10 cellular contexts compared by ENCODE assay signal in genomic region chr2:60872510-60872928, GRCh38. TPM values are rescaled to one million over a fixed set of nuclear protein-coding genes. Genes with fewer than 3 reads are reported as not detected.
DNase-seq lines count a peak whose midpoint lies in the region; ATAC-seq, FAIRE-seq and TF ChIP-seq lines count a peak whose summit lies in the region.
"Had no signal": no experiment of that assay in that cellular context is flagged by ENCODE, and none has a peak within 500 bp of the region (broad histone marks: within the 10 kb centered on the region; RNA-seq: fewer than 3 reads in every experiment).

No MANE protein-coding gene starts in this region.

- no peak overlapping the region for H3K9ac ChIP-seq in kidney (ENCODE audit: low read length in 2 of 2)
- H3K9ac ChIP-seq: SK-N-SH had no signal

- no peak for TF ChIP-seq POLR2A in testis (IDR thresholded peaks at IDR 0.05)

- ATAC-seq in GM19452 (IDR thresholded peaks at IDR 0.05; ENCODE audit: unreplicated experiment) (peak; percentile 43), HG03064 (IDR thresholded peaks at IDR 0.05; ENCODE audit: low read depth, unreplicated experiment) (peak; percentile 37), HG03521 (IDR thresholded peaks at IDR 0.05; ENCODE audit: unreplicated experiment) (no peak)
- peak; percentile 92 for ATAC-seq in activated CD8-positive, alpha-beta T cell treated with anti-CD3 and anti-CD28 coated beads for 36 hours

- H3K27ac Mint-ChIP-seq in activated CD8-positive, alpha-beta T cell treated with anti-CD3 and anti-CD28 coated beads for 36 hours = peak overlapping the region; percentile 78

- FAIRE-seq in kidney (lab: Jason Lieb, UNC) = no peak
- FAIRE-seq: small intestine had no signal

- peak; percentile 36 for DNase-seq in GM13976 (ENCODE audit: low spot score)
- no peak for DNase-seq in activated CD8-positive, alpha-beta T cell treated with anti-CD3 and anti-CD28 coated beads for 36 hours
- DNase-seq in testis = no peak
- DNase-seq in NCI-H2196 treated with DMSO at 0.1 percent for 48 hours (lab: John Stamatoyannopoulos, UW; ENCODE audit: unreplicated experiment) = no peak
- DNase-seq in kidney = no peak
- DNase-seq: SK-N-SH, small intestine had no signal

- 76 to 78% methylated on average over 3 of the region's 3 CpGs for WGBS in testis, 2 donors

- no peaks in the 10 kb centered on the region for H3K4me1 ChIP-seq in testis
- H3K4me1 ChIP-seq in kidney (ENCODE audit: control insufficient read depth in 1 of 2, insufficient read depth in 1 of 2, low read depth in 1 of 2, low read length in 2 of 2) = no peaks in the 10 kb centered on the region

- in situ Hi-C loops in GM13976 (cut with MboI; ENCODE audit: low sequenced_read_pairs, unreplicated experiment) = no loop called here

- intact Hi-C loops in activated CD8-positive, alpha-beta T cell treated with anti-CD3 and anti-CD28 coated beads for 36 hours (cut with micrococcal nuclease) = loop anchor here (5.0 kb wide), 1 partner anchor 40 kb away; no protein-coding TSS in a partner anchor
- intact Hi-C loops in testis (cut with DNase I; ENCODE audit: low total_unique reads) = no loop called here
- intact Hi-C loops in kidney (cut with DNase I) = no loop called here

- H3K4me3 ChIP-seq in testis (no peak overlapping the region), kidney (ENCODE audit: low read length in 2 of 2) (no peak overlapping the region)

- H3K36me3 Mint-ChIP-seq in activated CD8-positive, alpha-beta T cell treated with anti-CD3 and anti-CD28 coated beads for 36 hours (ENCODE audit: low read depth) = peaks cover 16% of the 10 kb centered on the region

- H3K36me3 ChIP-seq in testis (ENCODE audit: low read depth, missing control alignments) = no peaks in the 10 kb centered on the region
- no peaks in the 10 kb centered on the region for H3K36me3 ChIP-seq in kidney (ENCODE audit: control insufficient read depth in 1 of 2, insufficient read depth in 2 of 2, low read length in 2 of 2)

- no peaks in the 10 kb centered on the region for H3K27me3 ChIP-seq in testis

- no peaks in the 10 kb centered on the region for H3K9me3 ChIP-seq in testis
- H3K9me3 ChIP-seq in kidney (ENCODE audit: control insufficient read depth in 1 of 2, low read length in 2 of 2) = no peaks in the 10 kb centered on the region
- H3K9me3 ChIP-seq: SK-N-SH had no signal

- peaks cover 14% of the 10 kb centered on the region for H3K9me3 Mint-ChIP-seq in activated CD8-positive, alpha-beta T cell treated with anti-CD3 and anti-CD28 coated beads for 36 hours

- CTCF ChIA-PET in activated CD8-positive, alpha-beta T cell treated with anti-CD3 and anti-CD28 coated beads for 36 hours (lab: Charles Lee) = interaction anchor here (0.7 kb wide), 1 partner anchor 117 kb away, joined by 3 read pairs; no protein-coding TSS in a partner anchor

- peaks cover 36% of the 10 kb centered on the region for H3K4me1 Mint-ChIP-seq in activated CD8-positive, alpha-beta T cell treated with anti-CD3 and anti-CD28 coated beads for 36 hours (ENCODE audit: low read depth)

- H3K27me3 Mint-ChIP-seq in activated CD8-positive, alpha-beta T cell treated with anti-CD3 and anti-CD28 coated beads for 36 hours = no peaks in the 10 kb centered on the region

- no peak overlapping the region for H3K27ac ChIP-seq in testis
- H3K27ac ChIP-seq in kidney (ENCODE audit: low read depth in 2 of 2, low read length in 2 of 2) = no peak overlapping the region

- H3K4me3 Mint-ChIP-seq in activated CD8-positive, alpha-beta T cell treated with anti-CD3 and anti-CD28 coated beads for 36 hours = no peak overlapping the region

- no peak for TF ChIP-seq CTCF in GM13976 (IDR thresholded peaks at IDR 0.05; ENCODE audit: borderline replicate concordance, control extremely low read depth, extremely low read depth, insufficient read depth, missing control alignments)
- TF ChIP-seq CTCF in activated CD8-positive, alpha-beta T cell treated with anti-CD3 and anti-CD28 coated beads for 36 hours (IDR thresholded peaks at IDR 0.05) = no peak
- no peak for TF ChIP-seq CTCF in testis (IDR thresholded peaks at IDR 0.05)
- TF ChIP-seq CTCF in kidney (IDR thresholded peaks at IDR 0.05; ENCODE audit: borderline replicate concordance, extremely low read depth, insufficient read depth) = no peak

- POLR2A ChIA-PET in activated CD8-positive, alpha-beta T cell treated with anti-CD3 and anti-CD28 coated beads for 36 hours (lab: Charles Lee) = no interaction called here

RNA-seq across cellular contexts. Expression of gene REL, which starts 8.9 kb away (rescaled TPM):
- total RNA-seq in activated CD8-positive, alpha-beta T cell treated with anti-CD3 and anti-CD28 coated beads for 36 hours = 10 to 100 TPM; 84.7 to 85.3 TPM
- 10 to 100 TPM; 30.5 to 33.7 TPM for total RNA-seq in testis
- polyA plus RNA-seq in testis (ENCODE audit: insufficient read depth, low read depth, low replicate concordance) = 4.3 TPM
- 21.8 TPM for total RNA-seq in kidney
- 0.43 TPM for polyA plus RNA-seq in kidney (ENCODE audit: insufficient read depth, low read depth, low replicate concordance)
